In genomic region chr14:23643533-23644194, GRCh38 we compare ENCODE assay signal across 1 cellular context.
TF ChIP-seq lines count a peak whose summit lies in the region.

No MANE protein-coding gene starts in this region.

TF ChIP-seq in HepG2, 621 proteins besides CTCF, POLR2A, EP300 and RAD21 (continued from another document and continues in another):
- TF ChIP-seq HMG20A (CRISPR knock-in tag; IDR thresholded peaks at IDR 0.05; ENCODE audit: borderline replicate concordance) (no peak), ZSCAN31 (CRISPR knock-in tag; IDR thresholded peaks at IDR 0.05; ENCODE audit: low read depth) (no peak), REL (CRISPR knock-in tag; conservative IDR thresholded peaks at IDR 0.05) (no peak), ZNF781 (CRISPR knock-in tag; IDR thresholded peaks at IDR 0.05; ENCODE audit: borderline replicate concordance, not compliant biosample characterization) (no peak), REXO4 (CRISPR knock-in tag; IDR thresholded peaks at IDR 0.05; ENCODE audit: borderline replicate concordance) (no peak), TEF (CRISPR knock-in tag; IDR thresholded peaks at IDR 0.05) (no peak), NFE2L1 (CRISPR knock-in tag; IDR thresholded peaks at IDR 0.05; ENCODE audit: borderline replicate concordance) (no peak; the same call in 1 of the 2 replicates), MTERF4 (CRISPR knock-in tag; IDR thresholded peaks at IDR 0.05) (no peak), SRF (IDR thresholded peaks at IDR 0.05; ENCODE audit: low read depth, low read length) (no peak), GLI4 (CRISPR knock-in tag; IDR thresholded peaks at IDR 0.05; ENCODE audit: borderline replicate concordance) (0 out of 2 replicates have a peak, but pooled peaks have one; percentile 49), ZIK1 (CRISPR knock-in tag; IDR thresholded peaks at IDR 0.05; ENCODE audit: borderline replicate concordance, low read depth) (no peak), PHF21A (CRISPR knock-in tag; IDR thresholded peaks at IDR 0.05) (no peak), SIN3A (IDR thresholded peaks at IDR 0.05; ENCODE audit: borderline replicate concordance, low read depth, low read length) (no peak), ZC3H13 (CRISPR knock-in tag; IDR thresholded peaks at IDR 0.05) (no peak), CC2D1A (CRISPR knock-in tag; IDR thresholded peaks at IDR 0.05) (no peak), ZNF20 (CRISPR knock-in tag; IDR thresholded peaks at IDR 0.05) (no peak), ZUFSP (CRISPR knock-in tag; IDR thresholded peaks at IDR 0.05; ENCODE audit: borderline replicate concordance) (no peak), GTF3A (CRISPR knock-in tag; conservative IDR thresholded peaks at IDR 0.05) (no peak), ZMYM2 (CRISPR knock-in tag; IDR thresholded peaks at IDR 0.05) (no peak), HBP1 (CRISPR knock-in tag; IDR thresholded peaks at IDR 0.05; ENCODE audit: low read depth) (no peak), MTA3 (CRISPR knock-in tag; IDR thresholded peaks at IDR 0.05) (no peak), ZBTB7A (CRISPR knock-in tag; IDR thresholded peaks at IDR 0.05) (no peak), ZBTB46 (CRISPR knock-in tag; IDR thresholded peaks at IDR 0.05; ENCODE audit: borderline replicate concordance) (peak; percentile 74; the same call in 1 of the 2 replicates), HOXD1 (CRISPR knock-in tag; IDR thresholded peaks at IDR 0.05) (no peak), SYNCRIP (IDR thresholded peaks at IDR 0.05; ENCODE audit: insufficient read depth, low read depth, low read length) (no peak), NFYB (CRISPR knock-in tag; IDR thresholded peaks at IDR 0.05) (no peak), SAP130 (CRISPR knock-in tag; IDR thresholded peaks at IDR 0.05; ENCODE audit: low read depth) (no peak), SP5 (CRISPR knock-in tag; IDR thresholded peaks at IDR 0.05; ENCODE audit: borderline replicate concordance, low read depth) (no peak), ZNF253 (CRISPR knock-in tag; IDR thresholded peaks at IDR 0.05; ENCODE audit: borderline replicate concordance) (no peak), SIN3B (IDR thresholded peaks at IDR 0.05; ENCODE audit: low read length) (no peak), ZNF430 (CRISPR knock-in tag; IDR thresholded peaks at IDR 0.05) (no peak), TBL1XR1 (IDR thresholded peaks at IDR 0.05; ENCODE audit: borderline replicate concordance, low read length, partially characterized antibody) (no peak), ZNF235 (CRISPR knock-in tag; IDR thresholded peaks at IDR 0.05; ENCODE audit: borderline replicate concordance) (no peak), BRCA1 (CRISPR knock-in tag; IDR thresholded peaks at IDR 0.05) (no peak), JDP2 (CRISPR knock-in tag; IDR thresholded peaks at IDR 0.05; ENCODE audit: borderline replicate concordance) (no peak), ZNF780A (CRISPR knock-in tag; IDR thresholded peaks at IDR 0.05) (no peak), MAF1 (CRISPR knock-in tag; IDR thresholded peaks at IDR 0.05; ENCODE audit: borderline replicate concordance) (no peak), KDM4B (CRISPR knock-in tag; IDR thresholded peaks at IDR 0.05) (no peak), GTF2F1 (IDR thresholded peaks at IDR 0.05; ENCODE audit: low read length) (0 out of 2 replicates have a peak, but pooled peaks have one; percentile 11), SRY (CRISPR knock-in tag; IDR thresholded peaks at IDR 0.05) (no peak), ZMAT3 (CRISPR knock-in tag; conservative IDR thresholded peaks at IDR 0.05) (no peak), SRSF9 (IDR thresholded peaks at IDR 0.05; ENCODE audit: borderline replicate concordance, insufficient read depth, low read depth, low read length, poor library complexity, severe bottlenecking) (no peak)
- TF ChIP-seq, protein P1, sequence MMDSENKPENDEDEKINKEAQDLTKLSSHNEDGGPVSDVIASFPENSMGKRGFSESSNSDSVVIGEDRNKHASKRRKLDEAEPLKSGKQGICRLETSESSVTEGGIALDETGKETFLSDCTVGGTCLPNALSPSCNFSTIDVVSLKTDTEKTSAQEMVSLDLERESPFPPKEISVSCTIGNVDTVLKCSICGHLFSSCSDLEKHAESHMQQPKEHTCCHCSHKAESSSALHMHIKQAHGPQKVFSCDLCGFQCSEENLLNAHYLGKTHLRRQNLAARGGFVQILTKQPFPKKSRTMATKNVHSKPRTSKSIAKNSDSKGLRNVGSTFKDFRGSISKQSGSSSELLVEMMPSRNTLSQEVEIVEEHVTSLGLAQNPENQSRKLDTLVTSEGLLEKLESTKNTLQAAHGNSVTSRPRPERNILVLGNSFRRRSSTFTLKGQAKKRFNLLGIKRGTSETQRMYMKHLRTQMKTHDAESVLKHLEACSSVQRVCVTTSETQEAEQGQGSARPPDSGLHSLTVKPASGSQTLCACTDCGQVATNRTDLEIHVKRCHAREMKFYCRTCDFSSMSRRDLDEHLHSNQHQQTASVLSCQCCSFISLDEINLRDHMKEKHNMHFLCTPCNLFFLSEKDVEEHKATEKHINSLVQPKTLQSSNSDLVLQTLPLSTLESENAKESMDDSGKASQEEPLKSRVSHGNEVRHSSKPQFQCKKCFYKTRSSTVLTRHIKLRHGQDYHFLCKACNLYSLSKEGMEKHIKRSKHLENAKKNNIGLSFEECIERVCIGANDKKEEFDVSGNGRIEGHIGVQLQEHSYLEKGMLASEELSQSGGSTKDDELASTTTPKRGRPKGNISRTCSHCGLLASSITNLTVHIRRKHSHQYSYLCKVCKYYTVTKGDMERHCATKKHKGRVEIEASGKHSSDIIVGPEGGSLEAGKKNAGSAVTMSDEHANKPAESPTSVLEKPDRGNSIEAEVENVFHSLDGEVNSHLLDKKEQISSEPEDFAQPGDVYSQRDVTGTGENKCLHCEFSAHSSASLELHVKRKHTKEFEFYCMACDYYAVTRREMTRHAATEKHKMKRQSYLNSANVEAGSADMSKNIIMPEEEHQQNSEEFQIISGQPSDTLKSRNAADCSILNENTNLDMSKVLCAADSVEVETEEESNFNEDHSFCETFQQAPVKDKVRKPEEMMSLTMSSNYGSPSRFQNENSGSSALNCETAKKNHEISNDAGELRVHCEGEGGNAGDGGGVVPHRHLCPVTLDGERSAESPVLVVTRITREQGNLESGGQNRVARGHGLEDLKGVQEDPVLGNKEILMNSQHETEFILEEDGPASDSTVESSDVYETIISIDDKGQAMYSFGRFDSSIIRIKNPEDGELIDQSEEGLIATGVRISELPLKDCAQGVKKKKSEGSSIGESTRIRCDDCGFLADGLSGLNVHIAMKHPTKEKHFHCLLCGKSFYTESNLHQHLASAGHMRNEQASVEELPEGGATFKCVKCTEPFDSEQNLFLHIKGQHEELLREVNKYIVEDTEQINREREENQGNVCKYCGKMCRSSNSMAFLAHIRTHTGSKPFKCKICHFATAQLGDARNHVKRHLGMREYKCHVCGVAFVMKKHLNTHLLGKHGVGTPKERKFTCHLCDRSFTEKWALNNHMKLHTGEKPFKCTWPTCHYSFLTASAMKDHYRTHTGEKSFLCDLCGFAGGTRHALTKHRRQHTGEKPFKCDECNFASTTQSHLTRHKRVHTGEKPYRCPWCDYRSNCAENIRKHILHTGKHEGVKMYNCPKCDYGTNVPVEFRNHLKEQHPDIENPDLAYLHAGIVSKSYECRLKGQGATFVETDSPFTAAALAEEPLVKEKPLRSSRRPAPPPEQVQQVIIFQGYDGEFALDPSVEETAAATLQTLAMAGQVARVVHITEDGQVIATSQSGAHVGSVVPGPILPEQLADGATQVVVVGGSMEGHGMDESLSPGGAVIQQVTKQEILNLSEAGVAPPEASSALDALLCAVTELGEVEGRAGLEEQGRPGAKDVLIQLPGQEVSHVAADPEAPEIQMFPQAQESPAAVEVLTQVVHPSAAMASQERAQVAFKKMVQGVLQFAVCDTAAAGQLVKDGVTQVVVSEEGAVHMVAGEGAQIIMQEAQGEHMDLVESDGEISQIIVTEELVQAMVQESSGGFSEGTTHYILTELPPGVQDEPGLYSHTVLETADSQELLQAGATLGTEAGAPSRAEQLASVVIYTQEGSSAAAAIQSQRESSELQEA (CRISPR knock-in tag; IDR thresholded peaks at IDR 0.05; ENCODE audit: not compliant biosample characterization): no peak
- TF ChIP-seq, protein P2, sequence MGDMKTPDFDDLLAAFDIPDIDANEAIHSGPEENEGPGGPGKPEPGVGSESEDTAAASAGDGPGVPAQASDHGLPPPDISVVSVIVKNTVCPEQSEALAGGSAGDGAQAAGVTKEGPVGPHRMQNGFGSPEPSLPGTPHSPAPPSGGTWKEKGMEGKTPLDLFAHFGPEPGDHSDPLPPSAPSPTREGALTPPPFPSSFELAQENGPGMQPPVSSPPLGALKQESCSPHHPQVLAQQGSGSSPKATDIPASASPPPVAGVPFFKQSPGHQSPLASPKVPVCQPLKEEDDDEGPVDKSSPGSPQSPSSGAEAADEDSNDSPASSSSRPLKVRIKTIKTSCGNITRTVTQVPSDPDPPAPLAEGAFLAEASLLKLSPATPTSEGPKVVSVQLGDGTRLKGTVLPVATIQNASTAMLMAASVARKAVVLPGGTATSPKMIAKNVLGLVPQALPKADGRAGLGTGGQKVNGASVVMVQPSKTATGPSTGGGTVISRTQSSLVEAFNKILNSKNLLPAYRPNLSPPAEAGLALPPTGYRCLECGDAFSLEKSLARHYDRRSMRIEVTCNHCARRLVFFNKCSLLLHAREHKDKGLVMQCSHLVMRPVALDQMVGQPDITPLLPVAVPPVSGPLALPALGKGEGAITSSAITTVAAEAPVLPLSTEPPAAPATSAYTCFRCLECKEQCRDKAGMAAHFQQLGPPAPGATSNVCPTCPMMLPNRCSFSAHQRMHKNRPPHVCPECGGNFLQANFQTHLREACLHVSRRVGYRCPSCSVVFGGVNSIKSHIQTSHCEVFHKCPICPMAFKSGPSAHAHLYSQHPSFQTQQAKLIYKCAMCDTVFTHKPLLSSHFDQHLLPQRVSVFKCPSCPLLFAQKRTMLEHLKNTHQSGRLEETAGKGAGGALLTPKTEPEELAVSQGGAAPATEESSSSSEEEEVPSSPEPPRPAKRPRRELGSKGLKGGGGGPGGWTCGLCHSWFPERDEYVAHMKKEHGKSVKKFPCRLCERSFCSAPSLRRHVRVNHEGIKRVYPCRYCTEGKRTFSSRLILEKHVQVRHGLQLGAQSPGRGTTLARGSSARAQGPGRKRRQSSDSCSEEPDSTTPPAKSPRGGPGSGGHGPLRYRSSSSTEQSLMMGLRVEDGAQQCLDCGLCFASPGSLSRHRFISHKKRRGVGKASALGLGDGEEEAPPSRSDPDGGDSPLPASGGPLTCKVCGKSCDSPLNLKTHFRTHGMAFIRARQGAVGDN (CRISPR knock-in tag; IDR thresholded peaks at IDR 0.05): no peak
